8 cellular contexts compared by ENCODE assay signal in genomic region chr2:104378853-104379374, GRCh38.
DNase-seq lines count a peak whose midpoint lies in the region; ATAC-seq and TF ChIP-seq lines count a peak whose summit lies in the region.

No MANE protein-coding gene starts in this region.

- H3K27ac Mint-ChIP-seq in activated T-helper 1 cell treated with anti-CD3 and anti-CD28 coated beads, Interleukin-12 subunit alpha, Interleukin-12 subunit beta, Interleukin-2, Interleukin-4 antibody, amounts not matched to agents 30 ng/mL and 10 ng/mL and 1 ng/mL, durations not matched to agents 14 hours and 24 hours and 36 hours = no peak overlapping the region

- H3K4me1 Mint-ChIP-seq in activated T-helper 1 cell treated with anti-CD3 and anti-CD28 coated beads, Interleukin-12 subunit alpha, Interleukin-12 subunit beta, Interleukin-2, Interleukin-4 antibody, amounts not matched to agents 30 ng/mL and 10 ng/mL and 1 ng/mL, durations not matched to agents 14 hours and 24 hours and 36 hours (ENCODE audit: low read depth) = peaks cover 8% of the 10 kb centered on the region

- H3K27me3 ChIP-seq in DND-41 (ENCODE audit: insufficient read depth, low read length, poor library complexity) = no peaks in the 10 kb centered on the region
- no peaks in the 10 kb centered on the region for H3K27me3 ChIP-seq in iPS DF 6.9 (ENCODE audit: control insufficient read depth, insufficient read depth, low read length)
- no peaks in the 10 kb centered on the region for H3K27me3 ChIP-seq in sigmoid colon
- H3K27me3 ChIP-seq in tibial artery = no peaks in the 10 kb centered on the region

- no CpG with 5 or more reads among the region's 3 CpGs for whole genome bisulfite sequencing in iPS DF 6.9 (ENCODE audit: insufficient coverage, insufficient read length)
- 3% methylated on average over 3 of the region's 3 CpGs for WGBS in sigmoid colon, 2 donors

- peak overlapping the region; percentile 79 for H2AFZ ChIP-seq in DND-41 (ENCODE audit: low read depth, low read length)

- TF ChIP-seq CTCF in DND-41 (IDR thresholded peaks at IDR 0.05; ENCODE audit: borderline replicate concordance, extremely low read depth, low read length, poor library complexity, severe bottlenecking) (no peak), sigmoid colon (IDR thresholded peaks at IDR 0.05) (no peak), tibial artery (IDR thresholded peaks at IDR 0.05) (no peak)

- H3K36me3 Mint-ChIP-seq in activated T-helper 1 cell treated with anti-CD3 and anti-CD28 coated beads, Interleukin-12 subunit alpha, Interleukin-12 subunit beta, Interleukin-2, Interleukin-4 antibody, amounts not matched to agents 30 ng/mL and 10 ng/mL and 1 ng/mL, durations not matched to agents 14 hours and 24 hours and 36 hours (ENCODE audit: low read depth) = no peaks in the 10 kb centered on the region

- peak overlapping the region; percentile 55 for H3K4me2 ChIP-seq in DND-41 (ENCODE audit: insufficient read depth, low read length)

- H3K9me3 Mint-ChIP-seq in activated T-helper 1 cell treated with anti-CD3 and anti-CD28 coated beads, Interleukin-12 subunit alpha, Interleukin-12 subunit beta, Interleukin-2, Interleukin-4 antibody, amounts not matched to agents 30 ng/mL and 10 ng/mL and 1 ng/mL, durations not matched to agents 14 hours and 24 hours and 36 hours = no peaks in the 10 kb centered on the region

- no peaks in the 10 kb centered on the region for H4K20me1 ChIP-seq in DND-41 (ENCODE audit: insufficient read depth, low read length)

- no peak for TF ChIP-seq EP300 in sigmoid colon (IDR thresholded peaks at IDR 0.05)

- peak; percentile 95 for ATAC-seq in DND-41 (ENCODE audit: insufficient read depth, low read depth)
- peak; percentile 68 for ATAC-seq in GM21528 (IDR thresholded peaks at IDR 0.05; ENCODE audit: low FRiP score, unreplicated experiment)

- no peaks in the 10 kb centered on the region for H3K9me3 ChIP-seq in DND-41 (ENCODE audit: insufficient read depth, low read length, severe bottlenecking)
- no peaks in the 10 kb centered on the region for H3K9me3 ChIP-seq in iPS DF 6.9 (ENCODE audit: control insufficient read depth, insufficient read depth, low read length)
- H3K9me3 ChIP-seq in sigmoid colon = no peaks in the 10 kb centered on the region
- no peaks in the 10 kb centered on the region for H3K9me3 ChIP-seq in tibial artery

- H3K9ac ChIP-seq in DND-41 (ENCODE audit: low read depth, low read length) = peak overlapping the region; percentile 43

- H3K79me2 ChIP-seq in DND-41 (ENCODE audit: insufficient read depth, low read length) = no peaks in the 10 kb centered on the region

- H3K4me1 ChIP-seq in DND-41 (ENCODE audit: insufficient read depth, low read length) (peaks cover 16% of the 10 kb centered on the region), iPS DF 6.9 (ENCODE audit: control insufficient read depth, insufficient read depth, low read length) (no peaks in the 10 kb centered on the region), sigmoid colon (no peaks in the 10 kb centered on the region), tibial artery (no peaks in the 10 kb centered on the region)

- H3K4me3 Mint-ChIP-seq in activated T-helper 1 cell treated with anti-CD3 and anti-CD28 coated beads, Interleukin-12 subunit alpha, Interleukin-12 subunit beta, Interleukin-2, Interleukin-4 antibody, amounts not matched to agents 30 ng/mL and 10 ng/mL and 1 ng/mL, durations not matched to agents 14 hours and 24 hours and 36 hours = peak overlapping the region; percentile 53

- no peak for TF ChIP-seq POLR2A in sigmoid colon (IDR thresholded peaks at IDR 0.05)

- H3K4me3 ChIP-seq in DND-41 (ENCODE audit: low read depth in 1 of 2, low read length in 2 of 2) (peak overlapping the region; percentile 8 to 53; a peak in 3 of 4 replicates), iPS DF 6.9 (ENCODE audit: low read length) (no peak overlapping the region), sigmoid colon (peak overlapping the region in 3 of 4 donors; percentile 7 to 37 (median 33)), tibial artery (peak overlapping the region in 1 of 2 donors; percentile 18)

- intact Hi-C loops in activated T-helper 1 cell treated with anti-CD3 and anti-CD28 coated beads, Interleukin-12 subunit alpha, Interleukin-12 subunit beta, Interleukin-2, Interleukin-4 antibody, amounts not matched to agents 30 ng/mL and 10 ng/mL and 1 ng/mL, durations not matched to agents 14 hours and 24 hours and 36 hours (cut with micrococcal nuclease) = no loop called here
- intact Hi-C loops in sigmoid colon (cut with DNase I) (no loop called here), tibial artery (cut with DNase I; ENCODE audit: low total_unique reads) (no loop called here)

- peaks cover 2% of the 10 kb centered on the region for H3K27me3 Mint-ChIP-seq in activated T-helper 1 cell treated with anti-CD3 and anti-CD28 coated beads, Interleukin-12 subunit alpha, Interleukin-12 subunit beta, Interleukin-2, Interleukin-4 antibody, amounts not matched to agents 30 ng/mL and 10 ng/mL and 1 ng/mL, durations not matched to agents 14 hours and 24 hours and 36 hours (ENCODE audit: insufficient read depth)

- H3K27ac ChIP-seq in DND-41 (ENCODE audit: low read length) (peak overlapping the region; percentile 69), iPS DF 6.9 (ENCODE audit: low read length) (no peak overlapping the region), sigmoid colon (no peak overlapping the region), tibial artery (no peak overlapping the region)

- DNase-seq in DND-41 = peak; percentile 68
- DNase-seq in NCI-H1694 (lab: John Stamatoyannopoulos, UW) = peak; percentile 12
- no peak for DNase-seq in activated T-helper 1 cell treated with anti-CD3 and anti-CD28 coated beads, Interleukin-12 subunit alpha, Interleukin-12 subunit beta, Interleukin-2, Interleukin-4 antibody, amounts not matched to agents 30 ng/mL and 10 ng/mL and 1 ng/mL, durations not matched to agents 14 hours and 24 hours and 36 hours (ENCODE audit: low spot score)
- DNase-seq in iPS DF 6.9 (ENCODE audit: low read depth, low spot score) = peak; percentile 20
- DNase-seq in sigmoid colon = no peak
- DNase-seq in epidermal melanocyte (ENCODE audit: insufficient read length, low spot score) = no peak
- no peak for DNase-seq in tibial artery

- H3K36me3 ChIP-seq in DND-41 (ENCODE audit: insufficient read depth, low read length) = no peaks in the 10 kb centered on the region
- no peaks in the 10 kb centered on the region for H3K36me3 ChIP-seq in iPS DF 6.9 (ENCODE audit: control insufficient read depth, insufficient read depth, low read length)
- H3K36me3 ChIP-seq in sigmoid colon = no peaks in the 10 kb centered on the region
- no peaks in the 10 kb centered on the region for H3K36me3 ChIP-seq in tibial artery

Comparison
In these comparisons a context has a peak if more than half of its experiments do, and no peak if none do; other contexts are left out.
1. DNase-seq: peak in DND-41 (single experiment), NCI-H1694 (single experiment) and iPS DF 6.9 (single experiment); none in activated T-helper 1 cell treated with anti-CD3 and anti-CD28 coated beads, Interleukin-12 subunit alpha, Interleukin-12 subunit beta, Interleukin-2, Interleukin-4 antibody, amounts not matched to agents 30 ng/mL and 10 ng/mL and 1 ng/mL, durations not matched to agents 14 hours and 24 hours and 36 hours (single experiment), sigmoid colon (single experiment), epidermal melanocyte (single experiment) and tibial artery (0 of 2).